In the genomic region with DNA sequence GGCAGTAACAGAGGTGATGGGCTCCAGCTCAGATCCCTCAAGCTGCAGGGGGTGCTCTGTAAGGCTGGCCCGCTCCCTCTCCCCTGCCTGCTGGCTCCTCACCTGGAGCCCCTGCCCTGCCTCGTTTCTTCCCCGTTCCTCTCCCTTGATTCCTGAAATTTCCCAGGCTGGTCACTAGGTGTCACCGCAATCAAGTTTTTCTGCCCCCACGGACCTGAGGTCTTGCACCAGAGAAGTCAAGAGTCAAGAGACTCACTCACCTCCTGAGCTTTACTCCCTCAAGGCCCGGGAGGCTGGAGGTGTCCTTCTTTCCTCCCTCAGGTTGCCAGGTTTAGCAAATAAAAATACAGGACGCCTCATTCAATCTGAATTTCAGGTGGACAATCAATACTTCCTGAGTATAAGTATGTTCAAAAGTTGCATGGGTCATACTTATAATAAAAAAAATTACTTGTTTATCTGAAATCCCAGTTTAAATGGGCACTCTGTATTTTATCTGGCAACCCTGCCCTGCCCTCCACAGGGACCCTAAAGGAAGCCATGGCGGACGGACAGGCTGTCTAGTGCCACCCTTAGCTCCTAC, we compare ENCODE assay signal across 8 cellular contexts.
DNase-seq lines count a peak whose midpoint lies in the region; ATAC-seq, FAIRE-seq and TF ChIP-seq lines count a peak whose summit lies in the region.

No MANE protein-coding gene starts in this region.

- FAIRE-seq in small intestine (lab: Jason Lieb, UNC): no peak

- no peak overlapping the region for H3K4me3 Mint-ChIP-seq in activated naive CD8-positive, alpha-beta T cell treated with anti-CD3 and anti-CD28 coated beads, Interleukin-2, amount 10 ng/mL, durations not matched to agents 7 days and 5 days

- POLR2A ChIA-PET in Panc1 (lab: Charles Lee): no interaction called here
- POLR2A ChIA-PET in activated naive CD8-positive, alpha-beta T cell treated with anti-CD3 and anti-CD28 coated beads, Interleukin-2, amount 10 ng/mL, durations not matched to agents 7 days and 5 days (lab: Charles Lee): no interaction called here

- ATAC-seq in Panc1 (peak; percentile 82), left cardiac atrium (peak; percentile 60 to 70), aorta (ENCODE audit: low FRiP score) (no peak), GM19395 (IDR thresholded peaks at IDR 0.05; ENCODE audit: unreplicated experiment) (no peak)
- ATAC-seq in activated naive CD8-positive, alpha-beta T cell treated with anti-CD3 and anti-CD28 coated beads, Interleukin-2, amount 10 ng/mL, durations not matched to agents 7 days and 5 days (ENCODE audit: low read depth): peak; percentile 28

- no TSS peak for BruUV-seq in Panc1 (replicated peaks; lab: Mats Ljungman, UMichigan)

- no peak overlapping the region for H3K27ac Mint-ChIP-seq in activated naive CD8-positive, alpha-beta T cell treated with anti-CD3 and anti-CD28 coated beads, Interleukin-2, amount 10 ng/mL, durations not matched to agents 7 days and 5 days

- no peaks in the 10 kb centered on the region for H3K36me3 Mint-ChIP-seq in activated naive CD8-positive, alpha-beta T cell treated with anti-CD3 and anti-CD28 coated beads, Interleukin-2, amount 10 ng/mL, durations not matched to agents 7 days and 5 days

- H3K9me3 Mint-ChIP-seq in activated naive CD8-positive, alpha-beta T cell treated with anti-CD3 and anti-CD28 coated beads, Interleukin-2, amount 10 ng/mL, durations not matched to agents 7 days and 5 days: no peaks in the 10 kb centered on the region

- peaks cover 3% of the 10 kb centered on the region for H3K27me3 Mint-ChIP-seq in activated naive CD8-positive, alpha-beta T cell treated with anti-CD3 and anti-CD28 coated beads, Interleukin-2, amount 10 ng/mL, durations not matched to agents 7 days and 5 days

- in situ Hi-C loops in Panc1 (cut with HindIII; ENCODE audit: low pct_unique_long_range_greater_than_20kb, low sequenced_read_pairs): no loop called here

- H3K4me1 ChIP-seq in Panc1 (ENCODE audit: control insufficient read depth, insufficient read depth, low read length) (no peaks in the 10 kb centered on the region), small intestine (ENCODE audit: control insufficient read depth in 2 of 2, insufficient read depth in 1 of 2, low read depth in 1 of 2, low read length in 1 of 2) (no peaks in the 10 kb centered on the region), aorta (ENCODE audit: control insufficient read depth in 1 of 2, insufficient read depth in 2 of 2, low read length in 2 of 2) (no peaks in the 10 kb centered on the region)

- WGBS in small intestine, 3 donors: 19 to 28% (median 25%) methylated on average over 9 of the region's 9 CpGs
- WGBS in aorta, 2 donors: 20 to 25% methylated on average over 9 of the region's 9 CpGs

- peaks cover 7% of the 10 kb centered on the region for H3K4me1 Mint-ChIP-seq in activated naive CD8-positive, alpha-beta T cell treated with anti-CD3 and anti-CD28 coated beads, Interleukin-2, amount 10 ng/mL, durations not matched to agents 7 days and 5 days

- H3K4me3 ChIP-seq in Panc1 (ENCODE audit: low read depth in 2 of 2, low read length in 2 of 2) (no peak overlapping the region), small intestine (ENCODE audit: low read depth in 1 of 2, low read length in 2 of 2) (no peak overlapping the region), aorta (ENCODE audit: low read length in 2 of 2) (no peak overlapping the region)

- no peaks in the 10 kb centered on the region for H3K27me3 ChIP-seq in Panc1 (ENCODE audit: control insufficient read depth, insufficient read depth, low read length)
- H3K27me3 ChIP-seq in small intestine (ENCODE audit: control insufficient read depth in 2 of 2, insufficient read depth in 2 of 2, low read length in 2 of 2): no peaks in the 10 kb centered on the region
- no peaks in the 10 kb centered on the region for H3K27me3 ChIP-seq in aorta (ENCODE audit: control insufficient read depth in 1 of 2, insufficient read depth in 2 of 2, low read length in 1 of 2)

- H3K36me3 ChIP-seq in Panc1 (ENCODE audit: control insufficient read depth, insufficient read depth, low read length) (no peaks in the 10 kb centered on the region), small intestine (ENCODE audit: control insufficient read depth in 2 of 2, insufficient read depth in 2 of 2, low read length in 2 of 2) (no peaks in the 10 kb centered on the region), aorta (ENCODE audit: control insufficient read depth in 1 of 2, insufficient read depth in 2 of 2, low read length in 1 of 2) (no peaks in the 10 kb centered on the region)

- H3K27ac ChIP-seq in Panc1 (ENCODE audit: low read length) (no peak overlapping the region), small intestine (ENCODE audit: low read depth in 1 of 2, low read length in 1 of 2) (no peak overlapping the region), aorta (ENCODE audit: low read depth in 1 of 2, low read length in 2 of 2) (no peak overlapping the region)

- H3K9me3 ChIP-seq in Panc1 (ENCODE audit: control insufficient read depth, insufficient read depth, low read depth, low read length) (no peaks in the 10 kb centered on the region), small intestine (ENCODE audit: control insufficient read depth, low read depth) (no peaks in the 10 kb centered on the region), aorta (ENCODE audit: control insufficient read depth, low read length) (no peaks in the 10 kb centered on the region)

- intact Hi-C loops in Panc1 (cut with micrococcal nuclease; ENCODE audit: unreplicated experiment): loop anchor here (2.0 to 5.0 kb wide), 2 partner anchors 73 to 113 kb away; no protein-coding TSS in a partner anchor
- intact Hi-C loops in left cardiac atrium (cut with DNase I): loop anchor here (1.0 to 5.0 kb wide), 4 partner anchors 72 to 113 kb away; no protein-coding TSS in a partner anchor
- intact Hi-C loops in aorta (cut with DNase I): loop anchor here (1.0 to 5.0 kb wide), 3 partner anchors 73 to 111 kb away; no protein-coding TSS in a partner anchor

- TF ChIP-seq CTCF in Panc1 (IDR thresholded peaks at IDR 0.05): peak; percentile 75

- peak; percentile 44 for DNase-seq in DMS153 (lab: John Stamatoyannopoulos, UW)
- peak; percentile 60 for DNase-seq in HT-29 (ENCODE audit: low spot score)
- DNase-seq in Panc1 (ENCODE audit: low read depth, low spot score): no peak
- DNase-seq in activated naive CD8-positive, alpha-beta T cell treated with anti-CD3 and anti-CD28 coated beads, Interleukin-2, amount 10 ng/mL, durations not matched to agents 7 days and 5 days: peak; percentile 46
- DNase-seq in left cardiac atrium: no peak
- peak; percentile 69 for DNase-seq in small intestine
- DNase-seq in aorta: no peak

- CTCF ChIA-PET in Panc1 (lab: Charles Lee): interaction anchor here (0.5 to 2.5 kb wide), 6 partner anchors 9 to 111 kb away, joined by 3 to 40 read pairs (median 4); no protein-coding TSS in a partner anchor

Comparison
In these comparisons a context has a peak if more than half of its experiments do, and no peak if none do; other contexts are left out.
1. DNase-seq: peak in DMS153 (single experiment), HT-29 (single experiment), activated naive CD8-positive, alpha-beta T cell treated with anti-CD3 and anti-CD28 coated beads, Interleukin-2, amount 10 ng/mL, durations not matched to agents 7 days and 5 days (single experiment) and small intestine (single experiment); none in Panc1 (single experiment), left cardiac atrium (single experiment) and aorta (0 of 2).
2. ATAC-seq: peak in Panc1 (single experiment), activated naive CD8-positive, alpha-beta T cell treated with anti-CD3 and anti-CD28 coated beads, Interleukin-2, amount 10 ng/mL, durations not matched to agents 7 days and 5 days (single experiment) and left cardiac atrium (2 of 2); none in aorta (single experiment) and GM19395 (single experiment).